ENCODE assay signal across 10 cellular contexts in genomic region chr1:105137543-105138444, GRCh38.
A peak's percentile ranks its signal among the peaks of the same experiment; 100 is the strongest.
DNase-seq lines count a peak whose midpoint lies in the region; ATAC-seq and TF ChIP-seq lines count a peak whose summit lies in the region.
"Had no signal": no experiment of that assay in that cellular context is flagged by ENCODE, and none has a peak within 500 bp of the region (broad histone marks: within the 10 kb centered on the region; RNA-seq: fewer than 3 reads in every experiment).

No MANE protein-coding gene starts in this region.

- H3K36me3 ChIP-seq in thyroid gland, result no peaks in the 10 kb centered on the region
- H3K36me3 ChIP-seq: adrenal gland, neutrophil had no signal

- no peak overlapping the region for H3K27ac ChIP-seq in thyroid gland
- H3K27ac ChIP-seq: adrenal gland, neutrophil had no signal

- WGBS in thyroid gland, 2 donors, result 65 to 75% methylated on average over 14 of the region's 14 CpGs

- peak; percentile 64 for ATAC-seq in HG03159 (IDR thresholded peaks at IDR 0.05; ENCODE audit: unreplicated experiment)
- ATAC-seq in GM21526 (IDR thresholded peaks at IDR 0.05; ENCODE audit: low FRiP score, unreplicated experiment), result no peak
- no peak for ATAC-seq in GM18520 (IDR thresholded peaks at IDR 0.05; ENCODE audit: unreplicated experiment)

- H3K4me1 ChIP-seq in thyroid gland, result no peaks in the 10 kb centered on the region
- H3K4me1 ChIP-seq: adrenal gland had no signal

- H3K27me3 ChIP-seq in thyroid gland, result no peaks in the 10 kb centered on the region
- H3K27me3 ChIP-seq: adrenal gland, neutrophil had no signal

- H3K9me3 ChIP-seq in thyroid gland, result no peaks in the 10 kb centered on the region
- H3K9me3 ChIP-seq: adrenal gland, neutrophil had no signal

- peak; percentile 14 for DNase-seq in GM10266 (ENCODE audit: extremely low spot score)
- peak; percentile 13 for DNase-seq in OCI-M2 (lab: John Stamatoyannopoulos, UW; ENCODE audit: unreplicated experiment)
- DNase-seq in left kidney (ENCODE audit: low read depth, low spot score), result peak; percentile 63
- no peak for DNase-seq in T-helper 1 cell
- DNase-seq in thyroid gland, result no peak

- TF ChIP-seq CTCF in GM10266 (IDR thresholded peaks at IDR 0.05; ENCODE audit: control insufficient read depth, insufficient read depth, low read depth, missing control alignments) (peak; percentile 49), thyroid gland (IDR thresholded peaks at IDR 0.05) (no peak)

- H3K4me3 ChIP-seq in thyroid gland (replicated peaks in 1 of 3), result no peak overlapping the region
- H3K4me3 ChIP-seq: adrenal gland had no signal

- intact Hi-C loops in thyroid gland (cut with DNase I), result no loop called here

- no peak for TF ChIP-seq POLR2A in thyroid gland (IDR thresholded peaks at IDR 0.05)

Comparison
In these comparisons a context has a peak if more than half of its experiments do, and no peak if none do; other contexts are left out.
1. DNase-seq: peak in GM10266 (single experiment), OCI-M2 (single experiment) and left kidney (single experiment); none in T-helper 1 cell (0 of 5) and thyroid gland (0 of 2).